Comparison of ENCODE assay signal across 19 cellular contexts in genomic region chr13:114264886-114265611, GRCh38. TPM values are rescaled to one million over a fixed set of nuclear protein-coding genes. Genes with fewer than 3 reads are reported as not detected.
DNase-seq lines count a peak whose midpoint lies in the region; ATAC-seq and TF ChIP-seq lines count a peak whose summit lies in the region.
"Had no signal": no experiment of that assay in that cellular context is flagged by ENCODE, and none has a peak within 500 bp of the region (broad histone marks: within the 10 kb centered on the region; RNA-seq: fewer than 3 reads in every experiment).

No MANE protein-coding gene starts in this region.

- H3K9me3 ChIP-seq in smooth muscle cell (replicated peaks; ENCODE audit: low read depth), result no peaks in the 10 kb centered on the region
- H3K9me3 ChIP-seq: adrenal gland had no signal

- H3K9ac ChIP-seq in smooth muscle cell (ENCODE audit: low read depth), result no peak overlapping the region
- H3K9ac ChIP-seq: parathyroid adenoma had no signal

- H3K4me1 Mint-ChIP-seq in T-cell, result peaks cover 45 to 67% (median 60%) of the 10 kb centered on the region in 3 donors

- no peak overlapping the region for H3K4me3 Mint-ChIP-seq in T-cell
- H3K4me3 Mint-ChIP-seq: stimulated activated naive CD8-positive, alpha-beta T cell treated with anti-CD3 and anti-CD28 coated beads, Interleukin-15, Interleukin-2, amounts not matched to agents 100 ng/mL and 50 ng/mL, for 24 hours had no signal

- H2AFZ ChIP-seq in ACC112 (ENCODE audit: low read length, unreplicated experiment), result no peak overlapping the region
- H2AFZ ChIP-seq in smooth muscle cell (ENCODE audit: low read depth), result no peak overlapping the region
- H2AFZ ChIP-seq: parathyroid adenoma had no signal

- no peaks in the 10 kb centered on the region for H3K9me3 Mint-ChIP-seq in T-cell
- H3K9me3 Mint-ChIP-seq: stimulated activated naive CD8-positive, alpha-beta T cell treated with anti-CD3 and anti-CD28 coated beads, Interleukin-15, Interleukin-2, amounts not matched to agents 100 ng/mL and 50 ng/mL, for 24 hours had no signal

- peaks cover 70% of the 10 kb centered on the region for H3K36me3 Mint-ChIP-seq in T-cell

- CTCF ChIA-PET in T-cell (lab: Charles Lee), result no interaction called here

- DNase-seq in COLO829 (ENCODE audit: low spot score) (peak; percentile 50), amniotic stem cell (lab: John Stamatoyannopoulos, UW) (peak; percentile 62), foreskin melanocyte (peak; percentile 84), smooth muscle cell (lab: John Stamatoyannopoulos, UW; ENCODE audit: unreplicated experiment) (no peak), T-cell (no peak)
- DNase-seq: activated CD4-positive, alpha-beta T cell treated with anti-CD3 and anti-CD28 coated beads for 48 hours; adrenal gland; Karpas-422; NCI-H146; NCI-H446; SIG-M5; stimulated activated CD4-positive, alpha-beta T cell treated with anti-CD3 and anti-CD28 coated beads, Interleukin-12 subunit alpha, Interleukin-12 subunit beta, amount 100 ng/mL, for 4 hours had no signal

- H3K36me3 ChIP-seq in ACC112 (ENCODE audit: insufficient read depth, low read length), result peaks cover 38% of the 10 kb centered on the region
- peaks cover 48% of the 10 kb centered on the region for H3K36me3 ChIP-seq in smooth muscle cell (ENCODE audit: low read depth)

- H3K27me3 ChIP-seq in ACC112 (ENCODE audit: insufficient read depth, low read length) (no peaks in the 10 kb centered on the region), smooth muscle cell (ENCODE audit: low read depth) (no peaks in the 10 kb centered on the region)
- H3K27me3 ChIP-seq: adrenal gland had no signal

- peak overlapping the region in 1 of 2 donors; percentile 39 for H3K27ac Mint-ChIP-seq in T-cell
- H3K27ac Mint-ChIP-seq: stimulated activated naive CD8-positive, alpha-beta T cell treated with anti-CD3 and anti-CD28 coated beads, Interleukin-15, Interleukin-2, amounts not matched to agents 100 ng/mL and 50 ng/mL, for 24 hours had no signal

- H3K27me3 Mint-ChIP-seq in T-cell, result no peaks in the 10 kb centered on the region
- H3K27me3 Mint-ChIP-seq: stimulated activated naive CD8-positive, alpha-beta T cell treated with anti-CD3 and anti-CD28 coated beads, Interleukin-15, Interleukin-2, amounts not matched to agents 100 ng/mL and 50 ng/mL, for 24 hours had no signal

- H3K27ac ChIP-seq in ACC112 (ENCODE audit: low read depth, low read length), result peak overlapping the region; percentile 79
- no peak overlapping the region for H3K27ac ChIP-seq in smooth muscle cell (ENCODE audit: low read depth)
- H3K27ac ChIP-seq: adrenal gland, coronary artery, HL-60, parathyroid adenoma had no signal

- H3K79me2 ChIP-seq in ACC112 (ENCODE audit: control insufficient read depth, insufficient read depth, low read length, unreplicated experiment) (no peaks in the 10 kb centered on the region), smooth muscle cell (ENCODE audit: low read depth) (no peaks in the 10 kb centered on the region)
- H3K79me2 ChIP-seq: parathyroid adenoma had no signal

- ATAC-seq in T-cell (replicated peaks in 1 of 4), result no peak
- no peak for ATAC-seq in GM18858 (IDR thresholded peaks at IDR 0.05; ENCODE audit: unreplicated experiment)
- ATAC-seq in GM21717 (IDR thresholded peaks at IDR 0.05; ENCODE audit: unreplicated experiment), result no peak

- H3F3A ChIP-seq in smooth muscle cell (ENCODE audit: low read depth), result no peaks in the 10 kb centered on the region

- H3K4me2 ChIP-seq in smooth muscle cell, result no peak overlapping the region

- no peaks in the 10 kb centered on the region for H4K20me1 ChIP-seq in smooth muscle cell (ENCODE audit: low read depth)

- POLR2A ChIA-PET in T-cell (lab: Charles Lee), result no interaction called here

- H3K4me3 ChIP-seq in ACC112 (ENCODE audit: low read depth, low read length), result peak overlapping the region; percentile 44
- no peak overlapping the region for H3K4me3 ChIP-seq in smooth muscle cell
- H3K4me3 ChIP-seq: adrenal gland, coronary artery had no signal

- WGBS in smooth muscle cell (ENCODE audit: low lambda C conversion rate), result 96% methylated on average over 8 of the region's 8 CpGs

- H3K4me1 ChIP-seq in ACC112 (ENCODE audit: control insufficient read depth, insufficient read depth, low read length, unreplicated experiment) (peaks cover 27% of the 10 kb centered on the region), smooth muscle cell (ENCODE audit: low read depth) (no peaks in the 10 kb centered on the region)
- H3K4me1 ChIP-seq: adrenal gland, parathyroid adenoma had no signal

- no peak for TF ChIP-seq CTCF in smooth muscle cell (IDR thresholded peaks at IDR 0.05; ENCODE audit: borderline replicate concordance, insufficient read depth, poor library complexity, severe bottlenecking)

RNA-seq across cellular contexts. Expression of gene UPF3A, which starts 16.4 kb away (rescaled TPM):
- 22.4 and 26.1 TPM in 2 replicates for total RNA-seq in smooth muscle cell
- polyA plus RNA-seq in smooth muscle cell, result 34.1 and 46.6 TPM in 2 replicates
- 100 to 1,000 TPM in 1 of 5 donors, 10 to 100 TPM in 4; 40.5 to 105 (median 68.0) TPM for total RNA-seq in T-cell

RNA-seq across cellular contexts. Expression of gene CDC16, which starts 30.4 kb away (rescaled TPM):
- total RNA-seq in smooth muscle cell, result 43.8 and 60.7 TPM in 2 replicates
- 31.5 and 51.0 TPM in 2 replicates for polyA plus RNA-seq in smooth muscle cell
- total RNA-seq in T-cell, result 10 to 100 TPM; 61.5 to 97.8 (median 78.8) TPM

RNA-seq across cellular contexts. Expression of gene CHAMP1, which starts 49.3 kb away (rescaled TPM):
- total RNA-seq in smooth muscle cell, result 12.0 and 20.6 TPM in 2 replicates
- polyA plus RNA-seq in smooth muscle cell, result 10.6 and 12.1 TPM in 2 replicates
- 10 to 100 TPM; 14.0 to 21.7 (median 18.0) TPM for total RNA-seq in T-cell

Comparison
In these comparisons a context has a peak if more than half of its experiments do, and no peak if none do; other contexts are left out.
1. DNase-seq: peak in COLO829 (single experiment), amniotic stem cell (single experiment) and foreskin melanocyte (single experiment); none in smooth muscle cell (single experiment) and T-cell (0 of 34).